3 cellular contexts compared by ENCODE assay signal in genomic region chr11:66992041-66992440, GRCh38.
TF ChIP-seq lines count a peak whose summit lies in the region.

No MANE protein-coding gene starts in this region.

TF ChIP-seq in A549, 52 proteins besides CTCF, POLR2A, EP300 and RAD21:
- no peak for TF ChIP-seq ZFP36 (IDR thresholded peaks at IDR 0.05; ENCODE audit: borderline replicate concordance, partially characterized antibody)
- peak; percentile 69 for TF ChIP-seq MAFK (IDR thresholded peaks at IDR 0.05; ENCODE audit: partially characterized antibody)
- no peak for TF ChIP-seq HEYL (CRISPR knock-in tag; IDR thresholded peaks at IDR 0.05)

TF ChIP-seq in IMR-90, 13 proteins besides CTCF, POLR2A, EP300 and RAD21:
- TF ChIP-seq MAFK (IDR thresholded peaks at IDR 0.05; ENCODE audit: low read depth, low read length): peak; percentile 56
- TF ChIP-seq MAZ (IDR thresholded peaks at IDR 0.05; ENCODE audit: borderline replicate concordance, low read depth, low read length): no peak
- no peak for TF ChIP-seq CHD1 (IDR thresholded peaks at IDR 0.05; ENCODE audit: low read depth, low read length)

TF ChIP-seq in K562, 482 proteins besides CTCF, POLR2A, EP300 and RAD21:
- TF ChIP-seq C11orf30 (IDR thresholded peaks at IDR 0.05; ENCODE audit: low read depth) (peak; percentile 45; the same call in 1 of the 2 replicates), ZNF316 (IDR thresholded peaks at IDR 0.05) (peak; percentile 79), ID3 (CRISPR knock-in tag; IDR thresholded peaks at IDR 0.05) (no peak), ID3 (tag; IDR thresholded peaks at IDR 0.05) (no peak), MAFG (tag; conservative IDR thresholded peaks at IDR 0.05) (0 out of 2 replicates have a peak, but pooled peaks have one; percentile 13)
TF ChIP-seq in K562: peak in this region for 3.
